ENCODE assay signal across 32 cellular contexts in genomic region chr12:113852273-113852672, GRCh38.
DNase-seq lines count a peak whose midpoint lies in the region; ATAC-seq and TF ChIP-seq lines count a peak whose summit lies in the region.
"Had no signal": no experiment of that assay in that cellular context is flagged by ENCODE, and none has a peak within 500 bp of the region (broad histone marks: within the 10 kb centered on the region; RNA-seq: fewer than 3 reads in every experiment).

No MANE protein-coding gene starts in this region.

- ATAC-seq in HG02588 (IDR thresholded peaks at IDR 0.05; ENCODE audit: unreplicated experiment), result no peak
- ATAC-seq: activated CD4-positive, alpha-beta T cell treated with anti-CD3 and anti-CD28 coated beads for 36 hours; effector memory CD8-positive, alpha-beta T cell; esophagus mucosa; T-helper 17 cell had no signal

- no peaks in the 10 kb centered on the region for H3K79me2 ChIP-seq in osteoblast (ENCODE audit: insufficient read depth, low read length)

- H3K9me3 Mint-ChIP-seq in nephron progenitor cell, result no peaks in the 10 kb centered on the region
- no peaks in the 10 kb centered on the region for H3K9me3 Mint-ChIP-seq in osteocyte (ENCODE audit: unreplicated experiment)
- H3K9me3 Mint-ChIP-seq: activated naive CD8-positive, alpha-beta T cell treated with anti-CD3 and anti-CD28 coated beads for 36 hours; effector memory CD8-positive, alpha-beta T cell; H9; IgD-negative memory B cell had no signal

- no peak overlapping the region for H3K4me3 ChIP-seq in osteoblast (ENCODE audit: insufficient read depth, low read length)
- H3K4me3 ChIP-seq: ascending aorta, MG63, sigmoid colon, SK-N-MC, suprapubic skin had no signal

- H3K9me3 ChIP-seq in osteoblast (ENCODE audit: low read depth, low read length), result no peaks in the 10 kb centered on the region
- H3K9me3 ChIP-seq: ascending aorta, Caco-2, MG63, sigmoid colon, suprapubic skin had no signal

- H3K27ac Mint-ChIP-seq in nephron progenitor cell, result no peak overlapping the region
- no peak overlapping the region for H3K27ac Mint-ChIP-seq in osteocyte (ENCODE audit: unreplicated experiment)
- H3K27ac Mint-ChIP-seq: activated CD4-positive, alpha-beta T cell treated with anti-CD3 and anti-CD28 coated beads for 36 hours; activated naive CD8-positive, alpha-beta T cell treated with anti-CD3 and anti-CD28 coated beads for 36 hours; effector memory CD8-positive, alpha-beta T cell; IgD-negative memory B cell; progenitor cell of endocrine pancreas; T-helper 17 cell had no signal

- no peak overlapping the region for H2AFZ ChIP-seq in osteoblast (ENCODE audit: low read length)

- no peaks in the 10 kb centered on the region for H3K27me3 ChIP-seq in osteoblast (ENCODE audit: insufficient read depth, low read length)
- H3K27me3 ChIP-seq: ascending aorta, MG63, sigmoid colon, suprapubic skin had no signal

- peaks cover 3% of the 10 kb centered on the region for H3K36me3 ChIP-seq in osteoblast (ENCODE audit: insufficient read depth, low read length)

- TF ChIP-seq CTCF in osteoblast (IDR thresholded peaks at IDR 0.05; ENCODE audit: extremely low read depth, low read depth, low read length) (no peak), nephron progenitor cell (IDR thresholded peaks at IDR 0.05) (no peak), osteocyte (IDR thresholded peaks at IDR 0.05) (no peak)

- no peak overlapping the region for H3K4me2 ChIP-seq in osteoblast (ENCODE audit: insufficient read depth, low read length)

- DNase-seq in NCI-H345 (lab: John Stamatoyannopoulos, UW) (peak; percentile 24), NCI-H345 treated with DMSO at 0.1 percent for 48 hours (lab: John Stamatoyannopoulos, UW; ENCODE audit: unreplicated experiment) (no peak), NCI-H2029 treated with DMSO at 0.1 percent for 48 hours (lab: John Stamatoyannopoulos, UW) (peak; percentile 43), SHP77 (lab: John Stamatoyannopoulos, UW) (peak; percentile 24 to 51), osteoblast (ENCODE audit: insufficient read length, low spot score, missing footprints) (peak; percentile 13), nephron progenitor cell (no peak), osteocyte (ENCODE audit: extremely low spot score, unreplicated experiment) (no peak)
- DNase-seq: ACHN; activated CD4-positive, alpha-beta T cell treated with anti-CD3 and anti-CD28 coated beads for 36 hours; activated effector memory CD4-positive, alpha-beta T cell treated with Interleukin-2 at 50 U/mL for 16 hours; activated naive CD8-positive, alpha-beta T cell treated with anti-CD3 and anti-CD28 coated beads for 36 hours; activated T-cell treated with anti-CD3 and anti-CD28 coated beads for 4 hours; Caco-2; cortex of kidney; effector memory CD8-positive, alpha-beta T cell; foreskin fibroblast; H9; kidney glomerular epithelial cell; MG63; NCI-H187; NCI-H526 treated with DMSO at 0.1 percent for 48 hours; sigmoid colon; stimulated activated naive CD4-positive, alpha-beta T cell; T-helper 17 cell had no signal

- no peak overlapping the region for H3K4me3 Mint-ChIP-seq in nephron progenitor cell
- no peak overlapping the region for H3K4me3 Mint-ChIP-seq in osteocyte (ENCODE audit: unreplicated experiment)
- H3K4me3 Mint-ChIP-seq: activated CD4-positive, alpha-beta T cell treated with anti-CD3 and anti-CD28 coated beads for 36 hours; activated naive CD8-positive, alpha-beta T cell treated with anti-CD3 and anti-CD28 coated beads for 36 hours; effector memory CD8-positive, alpha-beta T cell; H9; IgD-negative memory B cell; T-helper 17 cell had no signal

- H3K27ac ChIP-seq in osteoblast (ENCODE audit: low read depth, low read length), result no peak overlapping the region
- H3K27ac ChIP-seq: ascending aorta, RWPE1, SK-N-MC, suprapubic skin had no signal

- H3K27me3 Mint-ChIP-seq in nephron progenitor cell (ENCODE audit: low read depth, poor library complexity), result peaks cover 8% of the 10 kb centered on the region
- H3K27me3 Mint-ChIP-seq in osteocyte (ENCODE audit: unreplicated experiment), result no peaks in the 10 kb centered on the region
- H3K27me3 Mint-ChIP-seq: activated CD4-positive, alpha-beta T cell treated with anti-CD3 and anti-CD28 coated beads for 36 hours; activated naive CD8-positive, alpha-beta T cell treated with anti-CD3 and anti-CD28 coated beads for 36 hours; effector memory CD8-positive, alpha-beta T cell; IgD-negative memory B cell; T-helper 17 cell had no signal

- peaks cover 88% of the 10 kb centered on the region for H3K4me1 Mint-ChIP-seq in nephron progenitor cell
- peaks cover 13% of the 10 kb centered on the region for H3K4me1 Mint-ChIP-seq in osteocyte (ENCODE audit: unreplicated experiment)
- H3K4me1 Mint-ChIP-seq: activated CD4-positive, alpha-beta T cell treated with anti-CD3 and anti-CD28 coated beads for 36 hours; activated naive CD8-positive, alpha-beta T cell treated with anti-CD3 and anti-CD28 coated beads for 36 hours; T-helper 17 cell had no signal

- peaks cover 4% of the 10 kb centered on the region for H3K4me1 ChIP-seq in osteoblast (ENCODE audit: insufficient read depth, low read length)
- H3K4me1 ChIP-seq: Caco-2 had no signal

- H4K20me1 ChIP-seq in osteoblast (ENCODE audit: insufficient read depth, low read length), result no peaks in the 10 kb centered on the region

- H3K36me3 Mint-ChIP-seq in nephron progenitor cell (ENCODE audit: low read depth), result no peaks in the 10 kb centered on the region
- H3K36me3 Mint-ChIP-seq in osteocyte (ENCODE audit: unreplicated experiment), result peaks cover 18% of the 10 kb centered on the region

Comparison
In these comparisons a context has a peak if more than half of its experiments do, and no peak if none do; other contexts are left out.
1. DNase-seq: peak in NCI-H345 (single experiment), NCI-H2029 treated with DMSO at 0.1 percent for 48 hours (single experiment), SHP77 (2 of 2) and osteoblast (single experiment); none in NCI-H345 treated with DMSO at 0.1 percent for 48 hours (single experiment), nephron progenitor cell (single experiment) and osteocyte (single experiment).